In the genomic region with DNA sequence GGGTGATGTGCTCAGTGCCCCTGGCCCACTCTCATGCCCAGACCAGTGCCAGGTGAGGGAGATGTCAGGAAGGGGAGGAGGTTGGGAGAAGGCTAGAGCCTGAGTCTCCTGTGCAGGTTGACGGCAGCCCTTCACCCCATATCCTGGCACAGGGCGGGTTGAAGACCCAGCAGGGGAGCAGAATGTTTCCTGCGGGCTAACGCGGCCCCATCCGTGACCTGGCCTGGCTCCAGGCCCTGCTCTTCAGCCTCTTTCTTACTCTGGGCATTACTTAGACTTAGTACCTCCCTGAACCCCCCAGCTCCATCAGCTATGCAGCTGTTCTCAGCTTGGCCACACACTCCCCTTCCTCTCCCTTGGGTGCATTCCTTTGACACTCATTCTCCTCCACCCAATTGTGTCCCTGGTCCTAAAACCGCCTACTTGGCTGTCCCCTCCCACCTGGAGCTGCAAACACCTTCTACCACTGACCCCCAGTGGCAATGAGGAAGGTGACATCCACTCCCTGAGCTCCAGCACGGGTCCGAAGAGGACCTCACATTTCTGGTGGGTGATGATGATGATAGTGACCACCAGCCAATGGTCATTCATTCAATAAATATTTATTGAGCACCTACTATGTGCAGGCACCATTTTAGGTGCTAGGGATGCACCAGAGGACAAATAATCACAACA, we compare ENCODE assay signal across 11 cellular contexts.
DNase-seq lines count a peak whose midpoint lies in the region; ATAC-seq and TF ChIP-seq lines count a peak whose summit lies in the region.
"Had no signal": no experiment of that assay in that cellular context is flagged by ENCODE, and none has a peak within 500 bp of the region (broad histone marks: within the 10 kb centered on the region; RNA-seq: fewer than 3 reads in every experiment).

No MANE protein-coding gene starts in this region.

- DNase-seq in Daoy (ENCODE audit: low read depth) (peak; percentile 73), SJCRH30 (peak; percentile 76 to 78), mesendoderm (peak; percentile 81), hypothalamus (lab: John Stamatoyannopoulos, UW) (no peak)
- DNase-seq: activated CD4-positive, alpha-beta T cell treated with anti-CD3 and anti-CD28 coated beads, Interleukin-2, amount 50 U/mL, for 1 hour; immature natural killer cell; NCI-H446 had no signal

- no peaks in the 10 kb centered on the region for H3K79me2 ChIP-seq in mesendoderm (ENCODE audit: control insufficient read depth, insufficient read depth, low read length)

- H3K36me3 ChIP-seq in SJCRH30, result no peaks in the 10 kb centered on the region
- no peaks in the 10 kb centered on the region for H3K36me3 ChIP-seq in mesendoderm (ENCODE audit: control insufficient read depth, insufficient read depth, low read length)

- H2BK120ac ChIP-seq in mesendoderm (ENCODE audit: low read depth, low read length), result no peak overlapping the region

- no peak overlapping the region for H3K9ac ChIP-seq in mesendoderm (ENCODE audit: low read length)

- ATAC-seq in HG02610 (IDR thresholded peaks at IDR 0.05; ENCODE audit: unreplicated experiment) (no peak), HG03159 (IDR thresholded peaks at IDR 0.05; ENCODE audit: unreplicated experiment) (no peak), GM19397 (IDR thresholded peaks at IDR 0.05; ENCODE audit: unreplicated experiment) (no peak)

- H2AK5ac ChIP-seq in mesendoderm (ENCODE audit: low read length), result no peak overlapping the region

- H3K4ac ChIP-seq in mesendoderm (ENCODE audit: low read depth, low read length), result no peak overlapping the region

- H3K56ac ChIP-seq in mesendoderm (ENCODE audit: low read length), result no peak overlapping the region

- no peak overlapping the region for H2BK15ac ChIP-seq in mesendoderm (replicated peaks; ENCODE audit: low read depth)

- peak; percentile 16; the same call in 1 of the 2 replicates for TF ChIP-seq CTCF in LNCAP (IDR thresholded peaks at IDR 0.05)

- WGBS in mesendoderm (ENCODE audit: extremely low coverage, insufficient coverage, low lambda C conversion rate), result no CpG with 5 or more reads among the region's 9 CpGs

- H3K79me1 ChIP-seq in mesendoderm (ENCODE audit: low read length), result no peaks in the 10 kb centered on the region

- no peak overlapping the region for H3K4me3 ChIP-seq in SJCRH30
- H3K4me3 ChIP-seq in mesendoderm (ENCODE audit: low read length), result no peak overlapping the region

- H3K23ac ChIP-seq in mesendoderm (ENCODE audit: low read length), result no peak overlapping the region

- peaks cover 3% of the 10 kb centered on the region; the same call in 1 of the 2 replicates for H3K9me3 ChIP-seq in SJCRH30 (replicated peaks)

- H3K4me1 ChIP-seq in SJCRH30, result peaks cover 5% of the 10 kb centered on the region; the same call in 1 of the 2 replicates
- no peaks in the 10 kb centered on the region for H3K4me1 ChIP-seq in mesendoderm (ENCODE audit: control insufficient read depth, low read depth, low read length)

- H2BK5ac ChIP-seq in mesendoderm (ENCODE audit: low read length), result no peak overlapping the region

- no peak overlapping the region for H4K8ac ChIP-seq in mesendoderm (ENCODE audit: low read depth, low read length)

- H3K18ac ChIP-seq in mesendoderm (ENCODE audit: low read length), result no peak overlapping the region

- no peak overlapping the region for H4K5ac ChIP-seq in mesendoderm (ENCODE audit: low read length)

- H3K27me3 ChIP-seq in SJCRH30 (no peaks in the 10 kb centered on the region; the same call in 1 of the 2 replicates), mesendoderm (ENCODE audit: insufficient read depth, low read length, poor library complexity) (no peaks in the 10 kb centered on the region)

- H3K27ac ChIP-seq in SJCRH30, result no peak overlapping the region
- no peak overlapping the region for H3K27ac ChIP-seq in mesendoderm (ENCODE audit: low read depth, low read length)

- no peak overlapping the region for H3K4me2 ChIP-seq in mesendoderm (ENCODE audit: low read length)

Comparison
In these comparisons a context has a peak if more than half of its experiments do, and no peak if none do; other contexts are left out.
1. DNase-seq: peak in Daoy (single experiment), SJCRH30 (2 of 2) and mesendoderm (single experiment); none in hypothalamus (0 of 51).